1 cellular context compared by ENCODE assay signal in genomic region chr18:57084331-57085298, GRCh38.
TF ChIP-seq lines count a peak whose summit lies in the region.

No MANE protein-coding gene starts in this region.

TF ChIP-seq in GM23338, 12 proteins besides CTCF, POLR2A, EP300 and RAD21 (continued from another document):
- no peak for TF ChIP-seq REST (IDR thresholded peaks at IDR 0.05; ENCODE audit: unreplicated experiment)
- no peak for TF ChIP-seq ZNF114 (CRISPR knock-in tag; IDR thresholded peaks at IDR 0.05)
- no peak for TF ChIP-seq ETS1 (IDR thresholded peaks at IDR 0.05)
- no peak for TF ChIP-seq ZNF331 (CRISPR knock-in tag; IDR thresholded peaks at IDR 0.05; ENCODE audit: low read depth)
- TF ChIP-seq EZH2phosphoT487 (IDR thresholded peaks at IDR 0.05; ENCODE audit: unreplicated experiment) = no peak
- no peak for TF ChIP-seq CREB1 (CRISPR knock-in tag; IDR thresholded peaks at IDR 0.05; ENCODE audit: low read depth)
